ENCODE assay signal across 1 cellular context in the genomic region with DNA sequence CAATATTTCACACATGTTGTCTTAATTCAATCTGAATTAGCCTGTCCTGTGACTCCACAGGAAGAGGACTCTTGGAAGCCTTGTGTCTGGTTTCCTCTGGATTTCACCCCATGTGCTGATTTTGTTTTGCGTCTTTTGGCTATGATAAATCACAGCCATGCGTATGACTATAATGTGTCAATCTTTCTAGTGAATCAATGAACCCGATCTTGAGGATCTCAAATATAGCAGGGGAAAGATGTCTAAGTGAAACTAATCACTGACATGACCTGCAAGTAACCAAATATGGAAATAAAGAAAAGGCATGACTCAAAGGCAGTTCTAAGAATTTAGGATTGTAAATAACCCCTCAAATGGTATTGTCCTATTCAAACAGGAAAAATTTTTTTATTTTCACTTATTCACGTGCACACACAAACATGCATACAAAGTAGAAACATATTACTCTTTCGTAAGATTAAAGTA.
TF ChIP-seq lines count a peak whose summit lies in the region.

No MANE protein-coding gene starts in this region.

TF ChIP-seq in A549, 52 proteins besides CTCF, POLR2A, EP300 and RAD21 (continued from another document):
- no peak for TF ChIP-seq HOXB13 (CRISPR knock-in tag; IDR thresholded peaks at IDR 0.05; ENCODE audit: low read depth)
- TF ChIP-seq, protein P1, sequence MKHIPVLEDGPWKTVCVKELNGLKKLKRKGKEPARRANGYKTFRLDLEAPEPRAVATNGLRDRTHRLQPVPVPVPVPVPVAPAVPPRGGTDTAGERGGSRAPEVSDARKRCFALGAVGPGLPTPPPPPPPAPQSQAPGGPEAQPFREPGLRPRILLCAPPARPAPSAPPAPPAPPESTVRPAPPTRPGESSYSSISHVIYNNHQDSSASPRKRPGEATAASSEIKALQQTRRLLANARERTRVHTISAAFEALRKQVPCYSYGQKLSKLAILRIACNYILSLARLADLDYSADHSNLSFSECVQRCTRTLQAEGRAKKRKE (CRISPR knock-in tag; IDR thresholded peaks at IDR 0.05; ENCODE audit: low read depth) = no peak
- TF ChIP-seq RCOR1 (IDR thresholded peaks at IDR 0.05; ENCODE audit: low read depth, low read length) = no peak
- TF ChIP-seq FOSB (CRISPR knock-in tag; IDR thresholded peaks at IDR 0.05) = no peak
- no peak for TF ChIP-seq CHD2 (IDR thresholded peaks at IDR 0.05; ENCODE audit: low read length, partially characterized antibody)
- TF ChIP-seq JUN (IDR thresholded peaks at IDR 0.05) = no peak
- TF ChIP-seq ZC3H11A (IDR thresholded peaks at IDR 0.05) = no peak
- TF ChIP-seq NFE2L2 (conservative IDR thresholded peaks at IDR 0.05; ENCODE audit: low read length) = no peak
